23 cellular contexts compared by ENCODE assay signal in the genomic region with DNA sequence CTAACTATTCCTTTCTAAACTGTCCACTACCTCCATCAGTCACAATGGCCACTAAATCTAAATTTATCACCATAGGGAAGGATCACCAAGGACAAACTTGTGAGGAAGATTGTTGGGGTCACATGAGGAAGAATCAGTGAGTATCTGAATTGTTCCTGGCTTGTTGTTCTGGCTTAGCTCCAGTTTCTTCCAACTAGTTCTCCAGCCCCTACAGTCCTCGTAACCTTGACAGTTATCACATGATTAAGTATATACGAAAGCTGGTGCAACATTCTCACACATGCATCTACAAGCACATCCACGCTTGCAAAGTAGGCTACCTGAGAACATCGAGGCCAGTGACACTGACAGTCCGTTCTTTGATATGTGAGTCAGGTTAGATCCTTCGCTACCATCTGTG. TPM values are rescaled to one million over a fixed set of nuclear protein-coding genes. Genes with fewer than 3 reads are reported as not detected.
DNase-seq lines count a peak whose midpoint lies in the region; ATAC-seq, FAIRE-seq and TF ChIP-seq lines count a peak whose summit lies in the region.
"Had no signal": no experiment of that assay in that cellular context is flagged by ENCODE, and none has a peak within 500 bp of the region (broad histone marks: within the 10 kb centered on the region; RNA-seq: fewer than 3 reads in every experiment).

No MANE protein-coding gene starts in this region.

- intact Hi-C loops in heart left ventricle (cut with DNase I) = no loop called here
- intact Hi-C loops in left ventricle myocardium inferior (cut with micrococcal nuclease) = no loop called here

- TF ChIP-seq POLR2A in heart left ventricle (IDR thresholded peaks at IDR 0.05) = no peak

- no peak for TF ChIP-seq CTCF in heart left ventricle (IDR thresholded peaks at IDR 0.05)
- no peak for TF ChIP-seq CTCF in right atrium auricular region (IDR thresholded peaks at IDR 0.05)
- TF ChIP-seq CTCF in left ventricle myocardium inferior (IDR thresholded peaks at IDR 0.05; ENCODE audit: borderline replicate concordance) = no peak

- 71 to 80% (median 76%) methylated on average over 6 of the region's 6 CpGs for WGBS in heart left ventricle, 4 donors
- 90 to 94% (median 91%) methylated on average over 6 of the region's 6 CpGs for WGBS in small intestine, 3 donors

- no peaks in the 10 kb centered on the region for H3K27me3 Mint-ChIP-seq in activated naive CD4-positive, alpha-beta T cell treated with anti-CD3 and anti-CD28 coated beads, Interleukin-2, amount 50 U/mL, for 24 hours
- H3K27me3 Mint-ChIP-seq: CD4-positive, alpha-beta memory T cell had no signal

- H3K36me3 ChIP-seq in heart left ventricle (peaks cover 0 to 98% (median 71%) of the 10 kb centered on the region in 9 donors), right atrium auricular region (peaks cover 57% of the 10 kb centered on the region), left ventricle myocardium inferior (peaks cover 76% of the 10 kb centered on the region), small intestine (ENCODE audit: control insufficient read depth in 2 of 2, insufficient read depth in 2 of 2, low read length in 2 of 2) (peaks cover 11 to 13% of the 10 kb centered on the region in 2 donors)

- H3K9me3 ChIP-seq in heart left ventricle (no peaks in the 10 kb centered on the region), right atrium auricular region (no peaks in the 10 kb centered on the region), left ventricle myocardium inferior (replicated peaks) (no peaks in the 10 kb centered on the region), small intestine (ENCODE audit: control insufficient read depth, low read depth) (no peaks in the 10 kb centered on the region)

- H3K4me3 ChIP-seq in heart left ventricle (no peak overlapping the region), right atrium auricular region (no peak overlapping the region), left ventricle myocardium inferior (no peak overlapping the region), small intestine (ENCODE audit: low read depth in 1 of 2, low read length in 2 of 2) (no peak overlapping the region)
- H3K4me3 ChIP-seq: GM23248 had no signal

- ATAC-seq in heart left ventricle (peak; percentile 38 to 77 (median 47)), HG02840 (IDR thresholded peaks at IDR 0.05; ENCODE audit: low FRiP score, unreplicated experiment) (no peak)
- ATAC-seq: HCT116 had no signal

- H3K27me3 ChIP-seq in heart left ventricle (no peaks in the 10 kb centered on the region), right atrium auricular region (no peaks in the 10 kb centered on the region), left ventricle myocardium inferior (ENCODE audit: low read depth) (no peaks in the 10 kb centered on the region), small intestine (ENCODE audit: control insufficient read depth in 2 of 2, insufficient read depth in 2 of 2, low read length in 2 of 2) (no peaks in the 10 kb centered on the region)

- H3K27ac ChIP-seq in heart left ventricle (no peak overlapping the region), right atrium auricular region (no peak overlapping the region), left ventricle myocardium inferior (replicated peaks) (peak overlapping the region; percentile 18), small intestine (ENCODE audit: low read depth in 1 of 2, low read length in 1 of 2) (no peak overlapping the region)
- H3K27ac ChIP-seq: 22Rv1, GM23248 had no signal

- no peaks in the 10 kb centered on the region for H3K9me3 Mint-ChIP-seq in activated naive CD4-positive, alpha-beta T cell treated with anti-CD3 and anti-CD28 coated beads, Interleukin-2, amount 50 U/mL, for 24 hours
- H3K9me3 Mint-ChIP-seq: CD4-positive, alpha-beta memory T cell; H9 had no signal

- no peak for DNase-seq in activated naive CD4-positive, alpha-beta T cell treated with Interleukin-2 at 50 U/mL for 16 hours
- DNase-seq in heart left ventricle (no peak), right atrium auricular region (ENCODE audit: low spot score) (no peak), left ventricle myocardium inferior (no peak), small intestine (no peak), globus pallidus (ENCODE audit: low spot score) (no peak)
- DNase-seq: ACHN; AML-193; C1 segment of cervical spinal cord; Calu3; CD4-positive, alpha-beta memory T cell; COR-L47; DMS53; DMS79 treated with DMSO at 0.1 percent for 48 hours; GF-D8; GM23248; H9 had no signal

- H3K4me1 ChIP-seq in heart left ventricle = peaks cover 0 to 8% (median 0%) of the 10 kb centered on the region in 12 donors
- H3K4me1 ChIP-seq in right atrium auricular region = no peaks in the 10 kb centered on the region
- peaks cover 17% of the 10 kb centered on the region for H3K4me1 ChIP-seq in left ventricle myocardium inferior
- H3K4me1 ChIP-seq in small intestine (ENCODE audit: control insufficient read depth in 2 of 2, insufficient read depth in 1 of 2, low read depth in 1 of 2, low read length in 1 of 2) = no peaks in the 10 kb centered on the region

- H3K4me3 Mint-ChIP-seq in activated naive CD4-positive, alpha-beta T cell treated with anti-CD3 and anti-CD28 coated beads, Interleukin-2, amount 50 U/mL, for 24 hours = no peak overlapping the region
- H3K4me3 Mint-ChIP-seq: CD4-positive, alpha-beta memory T cell; H9 had no signal

- FAIRE-seq in small intestine (lab: Jason Lieb, UNC) = no peak
- FAIRE-seq: A204.1, GM12892 had no signal

- peak overlapping the region; percentile 12 for H3K27ac Mint-ChIP-seq in activated naive CD4-positive, alpha-beta T cell treated with anti-CD3 and anti-CD28 coated beads, Interleukin-2, amount 50 U/mL, for 24 hours

- peaks cover 14% of the 10 kb centered on the region for H3K36me3 Mint-ChIP-seq in activated naive CD4-positive, alpha-beta T cell treated with anti-CD3 and anti-CD28 coated beads, Interleukin-2, amount 50 U/mL, for 24 hours

- H3K4me1 Mint-ChIP-seq in activated naive CD4-positive, alpha-beta T cell treated with anti-CD3 and anti-CD28 coated beads, Interleukin-2, amount 50 U/mL, for 24 hours = no peaks in the 10 kb centered on the region

RNA-seq across cellular contexts. Expression of a gene that starts 46.0 kb away (rescaled TPM):
- total RNA-seq in heart left ventricle (10 to 100 TPM; 22.9 to 53.4 (median 36.9) TPM), right atrium auricular region (10 to 100 TPM; 32.3 to 32.7 TPM), left ventricle myocardium inferior (23.3 TPM)
- polyA plus RNA-seq in heart left ventricle (10 to 100 TPM; 14.9 to 38.5 TPM), small intestine (10 to 100 TPM in 2 of 3 donors, 1 to 10 TPM in 1; 6.9 to 14.6 (median 11.0) TPM)

RNA-seq across cellular contexts. Expression of a gene that starts 58.9 kb away (rescaled TPM):
- total RNA-seq in heart left ventricle (10 to 100 TPM; 49.1 to 93.6 (median 76.3) TPM), right atrium auricular region (10 to 100 TPM; 39.9 to 61.8 TPM), left ventricle myocardium inferior (78.7 TPM)
- polyA plus RNA-seq in heart left ventricle (10 to 100 TPM; 19.0 to 44.9 TPM), small intestine (10 to 100 TPM; 11.2 to 13.0 (median 11.3) TPM)
